Comparison of ENCODE assay signal across 7 cellular contexts in genomic region chr13:45333973-45334922, GRCh38. TPM values are rescaled to one million over a fixed set of nuclear protein-coding genes. Genes with fewer than 3 reads are reported as not detected.
DNase-seq lines count a peak whose midpoint lies in the region; ATAC-seq lines count a peak whose summit lies in the region.

No MANE protein-coding gene starts in this region.

- peaks cover 41% of the 10 kb centered on the region for H3K36me3 Mint-ChIP-seq in T-cell
- peaks cover 50% of the 10 kb centered on the region for H3K36me3 Mint-ChIP-seq in central memory CD8-positive, alpha-beta T cell (ENCODE audit: insufficient read depth)

- DNase-seq in HT-29 (ENCODE audit: low spot score) (peak; percentile 27), T-cell (peak in 17 of 34 experiments; percentile 13 to 42 (median 23)), RPMI8226 (no peak), AG20443 (ENCODE audit: low spot score) (no peak)
- no peak for DNase-seq in central memory CD8-positive, alpha-beta T cell (ENCODE audit: low spot score in 2 of 2)
- peak; percentile 52 for DNase-seq in stimulated activated CD8-positive, alpha-beta memory T cell treated with anti-CD3 and anti-CD28 coated beads, Interleukin-4, amount 100 ng/mL, for 48 hours

- H3K27me3 Mint-ChIP-seq in T-cell, result no peaks in the 10 kb centered on the region
- no peaks in the 10 kb centered on the region for H3K27me3 Mint-ChIP-seq in central memory CD8-positive, alpha-beta T cell

- POLR2A ChIA-PET in T-cell (lab: Charles Lee), result interaction anchor here in 1 of 2 donors (0.6 kb wide), 1 partner anchor 142 kb away, joined by 3 read pairs; no protein-coding TSS in a partner anchor

- H3K27ac Mint-ChIP-seq in T-cell, result peak overlapping the region; percentile 92
- H3K27ac Mint-ChIP-seq in central memory CD8-positive, alpha-beta T cell (ENCODE audit: low read depth), result peak overlapping the region; percentile 85

- H3K4me3 Mint-ChIP-seq in T-cell, result peak overlapping the region; percentile 37 to 64 (median 46)
- peak overlapping the region; percentile 63 for H3K4me3 Mint-ChIP-seq in central memory CD8-positive, alpha-beta T cell

- CTCF ChIA-PET in T-cell (lab: Charles Lee), result no interaction called here

- no peaks in the 10 kb centered on the region for H3K9me3 Mint-ChIP-seq in T-cell
- H3K9me3 Mint-ChIP-seq in central memory CD8-positive, alpha-beta T cell, result no peaks in the 10 kb centered on the region

- peak; percentile 74 to 83 (median 80) for ATAC-seq in T-cell (replicated peaks in 1 of 4)
- peak; percentile 68 for ATAC-seq in central memory CD8-positive, alpha-beta T cell (replicated peaks; ENCODE audit: extremely low read depth, poor library complexity, severe bottlenecking)
- ATAC-seq in GM21528 (IDR thresholded peaks at IDR 0.05; ENCODE audit: low FRiP score, unreplicated experiment), result no peak

- peaks cover 95 to 97% (median 97%) of the 10 kb centered on the region in 3 donors for H3K4me1 Mint-ChIP-seq in T-cell
- H3K4me1 Mint-ChIP-seq in central memory CD8-positive, alpha-beta T cell, result peaks cover 79% of the 10 kb centered on the region

RNA-seq across cellular contexts. Expression of gene TPT1, which starts 6.7 kb away (rescaled TPM):
- 1,597 and 1,598 TPM in 2 replicates for total RNA-seq in HT-29 (2014; rRNA removed; shearing (Covaris generic))
- total RNA-seq in T-cell, result 1,000 to 10,000 TPM; 6,680 to 8,997 (median 7,956) TPM

Comparison
In these comparisons a context has a peak if more than half of its experiments do, and no peak if none do; other contexts are left out.
1. DNase-seq: peak in HT-29 (single experiment) and stimulated activated CD8-positive, alpha-beta memory T cell treated with anti-CD3 and anti-CD28 coated beads, Interleukin-4, amount 100 ng/mL, for 48 hours (single experiment); none in central memory CD8-positive, alpha-beta T cell (0 of 2), RPMI8226 (single experiment) and AG20443 (single experiment).